Comparison of ENCODE assay signal across 6 cellular contexts in genomic region chr10:105339669-105340068, GRCh38.
"Had no signal": no experiment of that assay in that cellular context is flagged by ENCODE, and none has a peak within 500 bp of the region (broad histone marks: within the 10 kb centered on the region; RNA-seq: fewer than 3 reads in every experiment).

No MANE protein-coding gene starts in this region.

- H3K27ac ChIP-seq: HL-60, KMS-11 had no signal

- DNase-seq: IMR-90, KBM-7, KG1 had no signal

- H3K4me2 ChIP-seq: KMS-11 had no signal

- H3K9ac ChIP-seq: KMS-11 had no signal

- FAIRE-seq: HTR-8/SVneo had no signal
